ENCODE assay signal across 13 cellular contexts in the genomic region with DNA sequence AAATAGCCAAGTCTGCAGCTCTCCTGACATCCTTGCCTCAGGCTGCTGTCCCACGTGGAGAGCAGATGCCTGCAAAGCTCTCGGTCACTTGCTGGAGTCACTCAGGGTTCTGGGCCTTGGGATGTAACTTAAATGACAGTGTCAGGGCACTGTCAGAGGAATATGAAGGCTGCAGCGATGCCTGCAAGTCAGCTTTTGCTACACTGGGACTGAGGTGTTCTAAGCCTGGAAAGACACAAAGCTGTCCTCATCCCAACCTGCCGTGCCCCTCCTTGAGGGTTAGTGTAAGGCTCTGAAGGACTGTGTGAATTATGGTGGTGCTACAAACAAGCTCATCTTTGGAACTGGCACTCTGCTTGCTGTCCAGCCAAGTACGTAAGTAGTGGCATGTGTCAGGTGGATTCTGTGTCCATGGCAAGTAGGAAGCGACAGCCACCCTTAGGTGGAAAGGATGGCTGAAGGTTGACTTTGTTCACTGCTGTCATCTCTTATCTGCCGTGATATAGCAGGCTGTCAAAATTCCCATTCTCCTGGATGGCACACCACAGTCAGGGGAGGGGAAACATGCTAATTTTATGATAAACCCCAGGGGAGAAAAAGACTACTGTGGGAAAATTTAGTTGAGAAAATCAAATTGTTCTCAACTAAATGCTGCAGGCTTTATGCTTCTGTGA.
A peak's percentile ranks its signal among the peaks of the same experiment; 100 is the strongest.
DNase-seq lines count a peak whose midpoint lies in the region; ATAC-seq, FAIRE-seq and TF ChIP-seq lines count a peak whose summit lies in the region.
"Had no signal": no experiment of that assay in that cellular context is flagged by ENCODE, and none has a peak within 500 bp of the region (broad histone marks: within the 10 kb centered on the region; RNA-seq: fewer than 3 reads in every experiment).

No MANE protein-coding gene starts in this region.

- CTCF ChIA-PET in HepG2 (lab: Yijun Ruan, JAX; ENCODE audit: low intra/inter-chr PET ratio, low total read pairs), result no interaction called here

- TF ChIP-seq POLR2A in HepG2 (IDR thresholded peaks at IDR 0.05; ENCODE audit: insufficient read depth in 1 of 2, low read depth in 2 of 2, low read length in 2 of 2) (no peak), right lobe of liver (IDR thresholded peaks at IDR 0.05) (no peak)

- H3K4me1 Mint-ChIP-seq in dendritic cell treated with granulocyte-macrophage colony-stimulating factor and Interleukin-4, amounts not matched to agents 40 ng/mL and 50 ng/mL, for 4 days (ENCODE audit: low read depth), result peaks cover 37% of the 10 kb centered on the region

- no peaks in the 10 kb centered on the region for H3K9me3 Mint-ChIP-seq in dendritic cell treated with granulocyte-macrophage colony-stimulating factor and Interleukin-4, amounts not matched to agents 40 ng/mL and 50 ng/mL, for 4 days

- H3K4me3 Mint-ChIP-seq in dendritic cell treated with granulocyte-macrophage colony-stimulating factor and Interleukin-4, amounts not matched to agents 40 ng/mL and 50 ng/mL, for 4 days, result no peak overlapping the region

- H3K9ac ChIP-seq in HepG2 (ENCODE audit: insufficient read depth, low read depth, low read length) (no peak overlapping the region), OCI-LY1 (ENCODE audit: low read length) (peak overlapping the region; percentile 85)

- no peaks in the 10 kb centered on the region for H3K27me3 Mint-ChIP-seq in dendritic cell treated with granulocyte-macrophage colony-stimulating factor and Interleukin-4, amounts not matched to agents 40 ng/mL and 50 ng/mL, for 4 days

- TF ChIP-seq RAD21 in HepG2 (CRISPR knock-in tag; IDR thresholded peaks at IDR 0.05), result no peak

- no peak for FAIRE-seq in HepG2 (lab: Jason Lieb, UNC)
- FAIRE-seq: G401.6 had no signal

- H3K4me1 ChIP-seq in HepG2 (ENCODE audit: insufficient read depth, low read length) (no peaks in the 10 kb centered on the region), right lobe of liver (peaks cover 0 to 6% (median 2%) of the 10 kb centered on the region in 4 donors), OCI-LY1 (ENCODE audit: insufficient read depth, low read length, severe bottlenecking) (peaks cover 94% of the 10 kb centered on the region)

- H3K27me3 ChIP-seq in HepG2 (ENCODE audit: control insufficient read depth in 1 of 2, insufficient read depth in 2 of 2, low read length in 2 of 2), result peaks cover 3 to 35% of the 10 kb centered on the region in 2 experiments; a peak in 2 of 5 replicates
- H3K27me3 ChIP-seq in right lobe of liver, result no peaks in the 10 kb centered on the region
- H3K27me3 ChIP-seq in OCI-LY1 (ENCODE audit: insufficient read depth, low read length), result no peaks in the 10 kb centered on the region

- no peak for TF ChIP-seq CTCF in HepG2 (CRISPR knock-in tag; IDR thresholded peaks at IDR 0.05)
- no peak for TF ChIP-seq CTCF in right lobe of liver (IDR thresholded peaks at IDR 0.05)
- TF ChIP-seq CTCF in OCI-LY1 (IDR thresholded peaks at IDR 0.05; ENCODE audit: low read length), result no peak

- H3K9me2 ChIP-seq in OCI-LY1 (ENCODE audit: low read depth, low read length), result no peaks in the 10 kb centered on the region

- peak; percentile 32 for ATAC-seq in HepG2
- no peak for ATAC-seq in right lobe of liver
- no peak for ATAC-seq in HG02678 (IDR thresholded peaks at IDR 0.05; ENCODE audit: unreplicated experiment)
- ATAC-seq in HG03460 (IDR thresholded peaks at IDR 0.05; ENCODE audit: unreplicated experiment), result no peak
- ATAC-seq: Panc1 had no signal

- in situ Hi-C loops in HepG2 (cut with HindIII; ENCODE audit: extremely low pct_ligation_motif_present, low pct_unique_long_range_greater_than_20kb), result no loop called here

- no peaks in the 10 kb centered on the region for H3K36me3 ChIP-seq in HepG2 (replicated peaks in 1 of 2; ENCODE audit: control insufficient read depth in 1 of 2, insufficient read depth in 2 of 2, low read length in 2 of 2)
- no peaks in the 10 kb centered on the region for H3K36me3 ChIP-seq in right lobe of liver
- 0 out of 2 replicates have a peak, but pooled peaks cover 8% of the 10 kb centered on the region for H3K36me3 ChIP-seq in OCI-LY1 (ENCODE audit: insufficient read depth, low read length)

- POLR2A ChIA-PET in HepG2 (lab: Yijun Ruan, JAX), result no interaction called here

- H3K9me3 ChIP-seq in HepG2 (ENCODE audit: low read length), result no peaks in the 10 kb centered on the region
- no peaks in the 10 kb centered on the region for H3K9me3 ChIP-seq in right lobe of liver
- no peaks in the 10 kb centered on the region for H3K9me3 ChIP-seq in OCI-LY1 (ENCODE audit: low read length)

- H3K27ac Mint-ChIP-seq in dendritic cell treated with granulocyte-macrophage colony-stimulating factor and Interleukin-4, amounts not matched to agents 40 ng/mL and 50 ng/mL, for 4 days, result peak overlapping the region; percentile 45

- H4K20me1 ChIP-seq in HepG2 (ENCODE audit: insufficient read depth, low read length) (no peaks in the 10 kb centered on the region), OCI-LY1 (ENCODE audit: insufficient read depth, low read length) (no peaks in the 10 kb centered on the region)

- BruUV-seq in HepG2 (replicated peaks; lab: Mats Ljungman, UMichigan), result no TSS peak

- H3K79me2 ChIP-seq in HepG2 (ENCODE audit: insufficient read depth, low read length) (no peaks in the 10 kb centered on the region), OCI-LY1 (ENCODE audit: insufficient read depth, low read length) (no peaks in the 10 kb centered on the region)

- H3K4me3 ChIP-seq in HepG2 (replicated peaks in 1 of 3; ENCODE audit: insufficient read depth in 1 of 3, low read depth in 2 of 3, low read length in 3 of 3), result no peak overlapping the region
- H3K4me3 ChIP-seq in right lobe of liver, result no peak overlapping the region
- peak overlapping the region; percentile 49 for H3K4me3 ChIP-seq in OCI-LY1 (ENCODE audit: low read depth, low read length, poor library complexity, severe bottlenecking)

- H3K27ac ChIP-seq in HepG2 (ENCODE audit: extremely low read length, insufficient read depth, low read length) (no peak overlapping the region), right lobe of liver (no peak overlapping the region), OCI-LY1 (ENCODE audit: low read depth, low read length, poor library complexity, severe bottlenecking) (peak overlapping the region; percentile 97)
- H3K27ac ChIP-seq: C4-2B had no signal

- DNase-seq in HepG2 (ENCODE audit: low spot score), result no peak
- no peak for DNase-seq in right lobe of liver
- DNase-seq in AG08395 (ENCODE audit: low spot score), result no peak
- no peak for DNase-seq in NCI-H2107 treated with DMSO at 0.1 percent for 48 hours (lab: John Stamatoyannopoulos, UW; ENCODE audit: unreplicated experiment)
- DNase-seq: activated effector memory CD4-positive, alpha-beta T cell treated with Interleukin-2 at 50 U/mL for 16 hours; stimulated activated CD4-positive, alpha-beta T cell treated with anti-CD3 and anti-CD28 coated beads, Interleukin-1b, Interleukin-23, amount 100 ng/mL, for 48 hours had no signal

- TF ChIP-seq EP300 in HepG2 (IDR thresholded peaks at IDR 0.05; ENCODE audit: low read depth in 2 of 2, low read length in 2 of 2), result no peak
- no peak for TF ChIP-seq EP300 in HepG2 (CRISPR knock-in tag; IDR thresholded peaks at IDR 0.05; ENCODE audit: borderline replicate concordance)

- intact Hi-C loops in HepG2 (cut with micrococcal nuclease; ENCODE audit: unreplicated experiment), result no loop called here
- intact Hi-C loops in right lobe of liver (cut with DNase I), result no loop called here
- intact Hi-C loops in dendritic cell treated with granulocyte-macrophage colony-stimulating factor and Interleukin-4, amounts not matched to agents 40 ng/mL and 50 ng/mL, for 4 days (cut with micrococcal nuclease), result no loop called here

- 0 out of 2 replicates have a peak, but pooled peaks cover 5% of the 10 kb centered on the region for H3F3A ChIP-seq in OCI-LY1 (ENCODE audit: insufficient read depth, low read length)

- H3K4me2 ChIP-seq in HepG2 (ENCODE audit: low read depth, low read length) (no peak overlapping the region), OCI-LY1 (ENCODE audit: low read length) (peak overlapping the region; percentile 73)

- WGBS in HepG2 (ENCODE audit: low lambda C conversion rate), result 16% methylated on average over 7 of the region's 7 CpGs
- WGBS in right lobe of liver (ENCODE audit: insufficient coverage, low coverage, low lambda C conversion rate, missing lambda C conversion rate), result 45% methylated on average over 4 of the region's 7 CpGs

- no peaks in the 10 kb centered on the region for H3K36me3 Mint-ChIP-seq in dendritic cell treated with granulocyte-macrophage colony-stimulating factor and Interleukin-4, amounts not matched to agents 40 ng/mL and 50 ng/mL, for 4 days (ENCODE audit: low read depth)

- H2AFZ ChIP-seq in HepG2 (ENCODE audit: low read length) (no peak overlapping the region), OCI-LY1 (ENCODE audit: low read length) (no peak overlapping the region)

TF ChIP-seq in HepG2, 621 proteins besides CTCF, POLR2A, EP300 and RAD21:
- TF ChIP-seq ZNF670 (CRISPR knock-in tag; IDR thresholded peaks at IDR 0.05; ENCODE audit: borderline replicate concordance) (no peak), PHF5A (CRISPR knock-in tag; IDR thresholded peaks at IDR 0.05; ENCODE audit: low read depth, unreplicated experiment) (no peak), ZNF530 (CRISPR knock-in tag; IDR thresholded peaks at IDR 0.05; ENCODE audit: low read depth) (0 out of 2 replicates have a peak, but pooled peaks have one; percentile 24)
- TF ChIP-seq, protein P1, sequence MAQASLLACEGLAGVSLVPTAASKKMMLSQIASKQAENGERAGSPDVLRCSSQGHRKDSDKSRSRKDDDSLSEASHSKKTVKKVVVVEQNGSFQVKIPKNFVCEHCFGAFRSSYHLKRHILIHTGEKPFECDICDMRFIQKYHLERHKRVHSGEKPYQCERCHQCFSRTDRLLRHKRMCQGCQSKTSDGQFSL (CRISPR knock-in tag; IDR thresholded peaks at IDR 0.05), result no peak
- TF ChIP-seq, protein P2, sequence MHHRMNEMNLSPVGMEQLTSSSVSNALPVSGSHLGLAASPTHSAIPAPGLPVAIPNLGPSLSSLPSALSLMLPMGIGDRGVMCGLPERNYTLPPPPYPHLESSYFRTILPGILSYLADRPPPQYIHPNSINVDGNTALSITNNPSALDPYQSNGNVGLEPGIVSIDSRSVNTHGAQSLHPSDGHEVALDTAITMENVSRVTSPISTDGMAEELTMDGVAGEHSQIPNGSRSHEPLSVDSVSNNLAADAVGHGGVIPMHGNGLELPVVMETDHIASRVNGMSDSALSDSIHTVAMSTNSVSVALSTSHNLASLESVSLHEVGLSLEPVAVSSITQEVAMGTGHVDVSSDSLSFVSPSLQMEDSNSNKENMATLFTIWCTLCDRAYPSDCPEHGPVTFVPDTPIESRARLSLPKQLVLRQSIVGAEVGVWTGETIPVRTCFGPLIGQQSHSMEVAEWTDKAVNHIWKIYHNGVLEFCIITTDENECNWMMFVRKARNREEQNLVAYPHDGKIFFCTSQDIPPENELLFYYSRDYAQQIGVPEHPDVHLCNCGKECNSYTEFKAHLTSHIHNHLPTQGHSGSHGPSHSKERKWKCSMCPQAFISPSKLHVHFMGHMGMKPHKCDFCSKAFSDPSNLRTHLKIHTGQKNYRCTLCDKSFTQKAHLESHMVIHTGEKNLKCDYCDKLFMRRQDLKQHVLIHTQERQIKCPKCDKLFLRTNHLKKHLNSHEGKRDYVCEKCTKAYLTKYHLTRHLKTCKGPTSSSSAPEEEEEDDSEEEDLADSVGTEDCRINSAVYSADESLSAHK (CRISPR knock-in tag; IDR thresholded peaks at IDR 0.05; ENCODE audit: borderline replicate concordance), result no peak
